Comparison of ENCODE assay signal across 22 cellular contexts in the genomic region with DNA sequence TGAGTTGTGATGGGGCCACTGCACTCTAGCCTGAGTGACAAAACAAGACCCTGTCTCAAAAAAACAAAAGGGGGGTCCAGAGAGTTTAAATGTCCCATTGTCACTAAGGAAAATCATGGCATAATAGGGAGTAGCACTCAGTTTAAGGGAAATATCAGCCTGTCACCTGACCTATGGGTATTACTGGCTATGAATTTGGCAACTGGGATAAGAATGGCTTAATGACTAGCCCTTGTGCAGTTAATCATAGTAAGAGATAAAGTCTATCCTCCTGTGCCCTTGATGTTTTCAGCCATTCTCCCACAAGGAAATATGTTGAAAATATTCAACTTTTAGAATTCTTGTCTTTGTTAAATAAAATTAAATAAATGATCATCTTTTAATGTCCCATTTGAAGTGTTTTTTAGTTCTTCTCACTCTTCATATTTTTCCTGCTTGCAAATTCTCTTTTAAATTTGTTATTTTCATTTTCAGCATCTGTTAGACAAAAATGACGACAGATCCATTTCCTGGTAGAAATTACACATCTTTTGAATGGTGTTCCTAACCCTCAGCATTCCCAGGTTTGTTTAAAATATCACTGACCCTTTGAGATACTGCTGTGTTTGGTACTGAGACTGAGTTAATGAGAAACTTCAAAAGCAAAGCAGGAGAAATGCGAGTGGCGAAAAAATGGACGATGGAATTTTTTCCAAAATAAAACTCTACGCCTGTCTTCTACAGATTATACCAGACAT.
DNase-seq lines count a peak whose midpoint lies in the region; ATAC-seq and TF ChIP-seq lines count a peak whose summit lies in the region.
"Had no signal": no experiment of that assay in that cellular context is flagged by ENCODE, and none has a peak within 500 bp of the region (broad histone marks: within the 10 kb centered on the region; RNA-seq: fewer than 3 reads in every experiment).

No MANE protein-coding gene starts in this region.

- peaks cover 18% of the 10 kb centered on the region for H3K36me3 Mint-ChIP-seq in natural killer cell treated with Interleukin-12 subunit alpha and Interleukin-12 subunit beta and Interleukin-15 and Interleukin-18, amount 100 ng/mL, for 72 hours
- H3K36me3 Mint-ChIP-seq in natural killer cell, result no peaks in the 10 kb centered on the region
- peaks cover 35% of the 10 kb centered on the region for H3K36me3 Mint-ChIP-seq in dendritic cell treated with granulocyte-macrophage colony-stimulating factor and Interleukin-4, amounts not matched to agents 40 ng/mL and 50 ng/mL, for 4 days (ENCODE audit: low read depth)
- H3K36me3 Mint-ChIP-seq in chondrocyte (ENCODE audit: low read depth), result no peaks in the 10 kb centered on the region
- H3K36me3 Mint-ChIP-seq in stimulated activated effector memory CD8-positive, alpha-beta T cell treated with anti-CD3 and anti-CD28 coated beads, Interleukin-12 subunit alpha, Interleukin-12 subunit beta, amount 100 ng/mL, for 72 hours, result no peaks in the 10 kb centered on the region

- H3K36me3 ChIP-seq in liver (ENCODE audit: control insufficient read depth in 4 of 4, insufficient read depth in 3 of 4, low read depth in 1 of 4, low read length in 3 of 4), result no peaks in the 10 kb centered on the region
- H3K36me3 ChIP-seq: BLaER1, MG63 had no signal

- no peaks in the 10 kb centered on the region for H3K27me3 Mint-ChIP-seq in natural killer cell treated with Interleukin-12 subunit alpha and Interleukin-12 subunit beta and Interleukin-15 and Interleukin-18, amount 100 ng/mL, for 72 hours
- H3K27me3 Mint-ChIP-seq in natural killer cell (ENCODE audit: low read depth in 2 of 2) (no peaks in the 10 kb centered on the region), chondrocyte (ENCODE audit: low read depth) (no peaks in the 10 kb centered on the region)
- H3K27me3 Mint-ChIP-seq in dendritic cell treated with granulocyte-macrophage colony-stimulating factor and Interleukin-4, amounts not matched to agents 40 ng/mL and 50 ng/mL, for 4 days, result no peaks in the 10 kb centered on the region

- ATAC-seq in natural killer cell treated with Interleukin-12 subunit alpha and Interleukin-12 subunit beta and Interleukin-15 and Interleukin-18, amount 100 ng/mL, for 72 hours, result no peak
- ATAC-seq in natural killer cell, result no peak
- ATAC-seq in stimulated activated effector memory CD8-positive, alpha-beta T cell treated with anti-CD3 and anti-CD28 coated beads, Interleukin-12 subunit alpha, Interleukin-12 subunit beta, amount 100 ng/mL, for 72 hours, result no peak
- ATAC-seq: CD8-positive, alpha-beta T cell had no signal

- TF ChIP-seq CTCF in natural killer cell (IDR thresholded peaks at IDR 0.05) (no peak), liver (IDR thresholded peaks at IDR 0.05; ENCODE audit: low read depth, low read length, missing input control) (no peak), chondrocyte (IDR thresholded peaks at IDR 0.05) (no peak)

- H3K9me3 Mint-ChIP-seq in natural killer cell treated with Interleukin-12 subunit alpha and Interleukin-12 subunit beta and Interleukin-15 and Interleukin-18, amount 100 ng/mL, for 72 hours, result no peaks in the 10 kb centered on the region
- no peaks in the 10 kb centered on the region for H3K9me3 Mint-ChIP-seq in natural killer cell
- no peaks in the 10 kb centered on the region for H3K9me3 Mint-ChIP-seq in dendritic cell treated with granulocyte-macrophage colony-stimulating factor and Interleukin-4, amounts not matched to agents 40 ng/mL and 50 ng/mL, for 4 days
- no peaks in the 10 kb centered on the region for H3K9me3 Mint-ChIP-seq in chondrocyte (ENCODE audit: low read depth)
- no peaks in the 10 kb centered on the region for H3K9me3 Mint-ChIP-seq in stimulated activated effector memory CD8-positive, alpha-beta T cell treated with anti-CD3 and anti-CD28 coated beads, Interleukin-12 subunit alpha, Interleukin-12 subunit beta, amount 100 ng/mL, for 72 hours
- H3K9me3 Mint-ChIP-seq: CD8-positive, alpha-beta T cell; IgD-negative memory B cell had no signal

- H3K4me3 ChIP-seq in liver (ENCODE audit: low read depth in 1 of 3, low read length in 3 of 3), result peak overlapping the region in 1 of 3 donors; percentile 43
- H3K4me3 ChIP-seq: BLaER1, MG63, SK-N-MC had no signal

- no peaks in the 10 kb centered on the region for H3K27me3 ChIP-seq in liver (ENCODE audit: control insufficient read depth in 4 of 4, insufficient read depth in 4 of 4, low read length in 3 of 4)
- H3K27me3 ChIP-seq: BLaER1, MG63 had no signal

- H3K4me1 Mint-ChIP-seq in natural killer cell treated with Interleukin-12 subunit alpha and Interleukin-12 subunit beta and Interleukin-15 and Interleukin-18, amount 100 ng/mL, for 72 hours (ENCODE audit: low read depth in 2 of 2), result peaks cover 48 to 51% of the 10 kb centered on the region in 2 donors
- H3K4me1 Mint-ChIP-seq in natural killer cell (peaks cover 77 to 79% of the 10 kb centered on the region in 2 donors), chondrocyte (ENCODE audit: low read depth) (peaks cover 26% of the 10 kb centered on the region)
- H3K4me1 Mint-ChIP-seq in dendritic cell treated with granulocyte-macrophage colony-stimulating factor and Interleukin-4, amounts not matched to agents 40 ng/mL and 50 ng/mL, for 4 days (ENCODE audit: low read depth), result peaks cover 43% of the 10 kb centered on the region
- H3K4me1 Mint-ChIP-seq in stimulated activated effector memory CD8-positive, alpha-beta T cell treated with anti-CD3 and anti-CD28 coated beads, Interleukin-12 subunit alpha, Interleukin-12 subunit beta, amount 100 ng/mL, for 72 hours, result peaks cover 44% of the 10 kb centered on the region

- no peak for TF ChIP-seq RAD21 in liver (IDR thresholded peaks at IDR 0.05)

- intact Hi-C loops in natural killer cell (cut with micrococcal nuclease), result loop anchor here (2.0 kb wide), 1 partner anchor 15 kb away; no protein-coding TSS in a partner anchor
- intact Hi-C loops in dendritic cell treated with granulocyte-macrophage colony-stimulating factor and Interleukin-4, amounts not matched to agents 40 ng/mL and 50 ng/mL, for 4 days (cut with micrococcal nuclease), result loop anchor here (5.0 kb wide), 1 partner anchor 34 kb away; no protein-coding TSS in a partner anchor

- H3K27ac Mint-ChIP-seq in natural killer cell treated with Interleukin-12 subunit alpha and Interleukin-12 subunit beta and Interleukin-15 and Interleukin-18, amount 100 ng/mL, for 72 hours, result peak overlapping the region; percentile 31 to 86
- H3K27ac Mint-ChIP-seq in natural killer cell, result peak overlapping the region in 1 of 2 donors; percentile 85
- peak overlapping the region; percentile 15 for H3K27ac Mint-ChIP-seq in dendritic cell treated with granulocyte-macrophage colony-stimulating factor and Interleukin-4, amounts not matched to agents 40 ng/mL and 50 ng/mL, for 4 days
- H3K27ac Mint-ChIP-seq in chondrocyte (ENCODE audit: unreplicated experiment), result no peak overlapping the region
- H3K27ac Mint-ChIP-seq in stimulated activated effector memory CD8-positive, alpha-beta T cell treated with anti-CD3 and anti-CD28 coated beads, Interleukin-12 subunit alpha, Interleukin-12 subunit beta, amount 100 ng/mL, for 72 hours, result no peak overlapping the region
- H3K27ac Mint-ChIP-seq: IgD-negative memory B cell had no signal

- peaks cover 0 to 9% (median 2%) of the 10 kb centered on the region in 4 donors for H3K4me1 ChIP-seq in liver (ENCODE audit: control insufficient read depth in 4 of 4, insufficient read depth in 4 of 4, low read length in 3 of 4)

- no peak for DNase-seq in natural killer cell treated with Interleukin-12 subunit alpha and Interleukin-12 subunit beta and Interleukin-15 and Interleukin-18, amount 100 ng/mL, for 72 hours (ENCODE audit: low spot score)
- DNase-seq in natural killer cell (no peak), chondrocyte (ENCODE audit: low spot score) (no peak), T-helper 2 cell (no peak)
- DNase-seq in stimulated activated effector memory CD8-positive, alpha-beta T cell treated with anti-CD3 and anti-CD28 coated beads, Interleukin-12 subunit alpha, Interleukin-12 subunit beta, amount 100 ng/mL, for 72 hours (ENCODE audit: low spot score in 2 of 2), result no peak
- DNase-seq: CD8-positive, alpha-beta T cell; DMS79; Karpas-422; MG63; NCI-H1092; NCI-H146; NCI-H2081; NCI-H2171 treated with DMSO at 0.1 percent for 48 hours; NCI-H446 treated with DMSO at 0.1 percent for 48 hours; NCI-H69; SHP77 had no signal

- H3K4me3 Mint-ChIP-seq in natural killer cell treated with Interleukin-12 subunit alpha and Interleukin-12 subunit beta and Interleukin-15 and Interleukin-18, amount 100 ng/mL, for 72 hours, result no peak overlapping the region
- H3K4me3 Mint-ChIP-seq in natural killer cell, result no peak overlapping the region
- no peak overlapping the region for H3K4me3 Mint-ChIP-seq in dendritic cell treated with granulocyte-macrophage colony-stimulating factor and Interleukin-4, amounts not matched to agents 40 ng/mL and 50 ng/mL, for 4 days
- no peak overlapping the region for H3K4me3 Mint-ChIP-seq in chondrocyte (ENCODE audit: unreplicated experiment)
- no peak overlapping the region for H3K4me3 Mint-ChIP-seq in stimulated activated effector memory CD8-positive, alpha-beta T cell treated with anti-CD3 and anti-CD28 coated beads, Interleukin-12 subunit alpha, Interleukin-12 subunit beta, amount 100 ng/mL, for 72 hours
- H3K4me3 Mint-ChIP-seq: CD8-positive, alpha-beta T cell; IgD-negative memory B cell had no signal

- 44% methylated on average over 5 of the region's 5 CpGs for WGBS in liver

- peak overlapping the region in 1 of 2 donors; percentile 30 for H3K9ac ChIP-seq in liver (ENCODE audit: low read depth in 1 of 2, low read length in 2 of 2)
- H3K9ac ChIP-seq: BLaER1 had no signal

- peak overlapping the region in 1 of 2 donors; percentile 31 for H3K27ac ChIP-seq in liver (ENCODE audit: low read depth in 1 of 2, low read length in 2 of 2)
- H3K27ac ChIP-seq: BLaER1, HL-60, SK-N-MC had no signal

- H3K9me3 ChIP-seq in liver (ENCODE audit: control insufficient read depth in 4 of 4, low read length in 3 of 4), result no peaks in the 10 kb centered on the region

TF ChIP-seq in liver, 16 proteins besides CTCF, POLR2A, EP300 and RAD21 (continues in another document):
- TF ChIP-seq HNF4A (conservative IDR thresholded peaks at IDR 0.05) (peak in 1 of 2 donors; percentile 14), RXRA (IDR thresholded peaks at IDR 0.05) (peak in 1 of 2 donors; percentile 27), JUND (IDR thresholded peaks at IDR 0.05) (no peak)

Comparison
In these comparisons a context has a peak if more than half of its experiments do, and no peak if none do; other contexts are left out.
1. H3K27ac Mint-ChIP-seq: peak in natural killer cell treated with Interleukin-12 subunit alpha and Interleukin-12 subunit beta and Interleukin-15 and Interleukin-18, amount 100 ng/mL, for 72 hours (2 of 2) and dendritic cell treated with granulocyte-macrophage colony-stimulating factor and Interleukin-4, amounts not matched to agents 40 ng/mL and 50 ng/mL, for 4 days (single experiment); none in chondrocyte (single experiment) and stimulated activated effector memory CD8-positive, alpha-beta T cell treated with anti-CD3 and anti-CD28 coated beads, Interleukin-12 subunit alpha, Interleukin-12 subunit beta, amount 100 ng/mL, for 72 hours (single experiment).